In genomic region chr13:112580912-112581311, GRCh38 we compare ENCODE assay signal across 1 cellular context.
TF ChIP-seq lines count a peak whose summit lies in the region.

No MANE protein-coding gene starts in this region.

TF ChIP-seq in IMR-90, 13 proteins besides CTCF, POLR2A, EP300 and RAD21 (continued from another document):
- TF ChIP-seq USF2 (IDR thresholded peaks at IDR 0.05; ENCODE audit: low read depth, low read length) (no peak), MAFK (IDR thresholded peaks at IDR 0.05; ENCODE audit: low read depth, low read length) (no peak), MAZ (IDR thresholded peaks at IDR 0.05; ENCODE audit: borderline replicate concordance, low read depth, low read length) (no peak), RFX5 (IDR thresholded peaks at IDR 0.05; ENCODE audit: low read depth, low read length) (no peak), MXI1 (IDR thresholded peaks at IDR 0.05; ENCODE audit: borderline replicate concordance, low read depth, low read length) (no peak), RCOR1 (IDR thresholded peaks at IDR 0.05; ENCODE audit: insufficient replicate concordance, low read length) (no peak)
TF ChIP-seq in IMR-90: peak in this region for 0.
